ENCODE assay signal across 8 cellular contexts in the genomic region with DNA sequence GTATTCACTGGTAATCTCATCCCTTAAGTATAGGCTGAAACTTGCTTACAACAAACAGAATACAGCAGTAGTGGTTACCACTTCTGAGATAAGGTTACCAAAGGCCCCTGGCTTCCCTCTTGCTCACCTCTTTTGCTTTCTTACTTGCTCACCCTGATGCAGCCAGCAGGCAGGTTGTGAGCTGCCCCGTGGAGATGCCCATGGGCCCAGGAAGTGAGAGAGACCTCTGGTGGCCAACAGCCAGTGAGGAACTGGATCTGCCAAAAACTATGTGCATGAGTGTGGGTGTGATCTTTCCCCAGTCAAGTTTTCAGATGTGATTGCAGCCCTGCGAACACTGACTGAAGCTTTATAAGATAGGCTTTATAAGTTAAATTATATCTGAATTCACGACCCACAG. TPM values are rescaled to one million over a fixed set of nuclear protein-coding genes. Genes with fewer than 3 reads are reported as not detected.
DNase-seq lines count a peak whose midpoint lies in the region; ATAC-seq, FAIRE-seq and TF ChIP-seq lines count a peak whose summit lies in the region.

No MANE protein-coding gene starts in this region.

- H4K20me1 ChIP-seq in GM12878 (ENCODE audit: control insufficient read depth, insufficient read depth): no peaks in the 10 kb centered on the region

- H2AFZ ChIP-seq in GM12878 (ENCODE audit: control insufficient read depth, low read depth, low read length): no peak overlapping the region; the same call in 1 of the 2 replicates

- TF ChIP-seq POLR2A in GM12878 (IDR thresholded peaks at IDR 0.05; ENCODE audit: low read depth, low read length) (no peak), transverse colon (IDR thresholded peaks at IDR 0.05) (no peak)

- SMC1A ChIA-PET in GM12878 (lab: Charles Lee; ENCODE audit: uncharacterized antibody, unreplicated experiment): interaction anchor here (1.5 kb wide), 1 partner anchor 201 kb away, joined by 6 read pairs; no protein-coding TSS in a partner anchor

- no peaks in the 10 kb centered on the region for H3K27me3 ChIP-seq in GM12878 (replicated peaks in 1 of 2; ENCODE audit: control insufficient read depth in 2 of 2, insufficient read depth in 2 of 2, low read length in 1 of 2)
- H3K27me3 ChIP-seq in transverse colon: no peaks in the 10 kb centered on the region

- DNase-seq in COLO668 (lab: John Stamatoyannopoulos, UW; ENCODE audit: unreplicated experiment) (peak; percentile 5), HT1080 (ENCODE audit: low read depth) (peak; percentile 40), GM12878 (ENCODE audit: low read depth, low spot score) (no peak), transverse colon (peak; percentile 10), middle frontal gyrus (ENCODE audit: extremely low spot score, low spot score) (no peak), hypothalamus (lab: John Stamatoyannopoulos, UW) (no peak), OCI-M2 (lab: John Stamatoyannopoulos, UW; ENCODE audit: unreplicated experiment) (no peak)

- H3K4me3 ChIP-seq in GM12878 (no peak overlapping the region), transverse colon (no peak overlapping the region)

- no peak overlapping the region for H3K27ac ChIP-seq in GM12878 (ENCODE audit: control insufficient read depth, insufficient read depth)
- H3K27ac ChIP-seq in transverse colon: no peak overlapping the region

- H3K9me3 ChIP-seq in GM12878 (replicated peaks; ENCODE audit: control insufficient read depth, insufficient read depth, low read length) (no peaks in the 10 kb centered on the region), transverse colon (no peaks in the 10 kb centered on the region)

- no peaks in the 10 kb centered on the region for H3K79me2 ChIP-seq in GM12878 (ENCODE audit: control insufficient read depth, insufficient read depth, low read length)

- BruUV-seq in GM12878 (replicated peaks; lab: Mats Ljungman, UMichigan): no TSS peak

- RAD21 ChIA-PET in GM12878 (lab: Charles Lee; ENCODE audit: unreplicated experiment): no interaction called here

- in situ Hi-C loops in GM12878 (cut with MboI): no loop called here
- in situ Hi-C loops in transverse colon (cut with MboI; ENCODE audit: low pct_ligation_motif_present in 1 of 4, low pct_unique_long_range_greater_than_20kb in 1 of 4, low sequenced_read_pairs in 3 of 4): no loop called here

- no peak for TF ChIP-seq RAD21 in GM12878 (IDR thresholded peaks at IDR 0.05; ENCODE audit: insufficient read depth, low read depth, low read length)

- POLR2A ChIA-PET in GM12878 (lab: Charles Lee): no interaction called here

- TF ChIP-seq CTCF in GM12878 (IDR thresholded peaks at IDR 0.05 in 2 of 3, conservative IDR thresholded peaks at IDR 0.05 in 1 of 3; ENCODE audit: control insufficient read depth in 2 of 3, extremely low read depth in 1 of 3, insufficient read depth in 1 of 3, low read depth in 3 of 3, low read length in 3 of 3) (peak; percentile 23 to 46 (median 37); a peak in 5 of 6 replicates), transverse colon (IDR thresholded peaks at IDR 0.05) (peak in 1 of 5 experiments; percentile 14)

- FAIRE-seq in GM12878 (lab: Jason Lieb, UNC): peak; percentile 35

- CTCF ChIA-PET in GM12878 (lab: Yijun Ruan, JAX): interaction anchor here (0.7 to 0.9 kb wide), 2 partner anchors 12 to 61 kb away, joined by 3 read pairs; no protein-coding TSS in a partner anchor

- peaks cover 5% of the 10 kb centered on the region for H3K4me1 ChIP-seq in GM12878 (ENCODE audit: control insufficient read depth, insufficient read depth, low read length)
- no peaks in the 10 kb centered on the region for H3K4me1 ChIP-seq in transverse colon

- WGBS in GM12878 (ENCODE audit: insufficient coverage, insufficient replicate concordance, low lambda C conversion rate, missing lambda C conversion rate): 4% methylated on average over 3 of the region's 3 CpGs
- 51 to 74% methylated on average over 2 to 3 of the region's 3 CpGs for WGBS in transverse colon (ENCODE audit: low coverage in 1 of 2), 2 donors

- H3K36me3 ChIP-seq in GM12878 (ENCODE audit: control insufficient read depth in 2 of 2, insufficient read depth in 2 of 2, low read length in 1 of 2) (no peaks in the 10 kb centered on the region), transverse colon (no peaks in the 10 kb centered on the region)

- no peak overlapping the region for H3K4me2 ChIP-seq in GM12878 (ENCODE audit: control insufficient read depth, insufficient read depth)

- ATAC-seq in GM18907 (IDR thresholded peaks at IDR 0.05; ENCODE audit: unreplicated experiment) (peak; percentile 71), GM12878 (peak; percentile 85)

- intact Hi-C loops in GM12878 (cut with micrococcal nuclease; ENCODE audit: unreplicated experiment) (loop anchor here (1.0 kb wide), 1 partner anchor 202 kb away; no protein-coding TSS in a partner anchor), transverse colon (cut with DNase I; ENCODE audit: low total_unique reads) (no loop called here)

- TF ChIP-seq EP300 in GM12878 (IDR thresholded peaks at IDR 0.05; ENCODE audit: borderline replicate concordance in 1 of 2, control insufficient read depth in 1 of 2, low read depth in 2 of 2, low read length in 2 of 2) (no peak), transverse colon (IDR thresholded peaks at IDR 0.05; ENCODE audit: low read depth) (no peak)

- H3K9ac ChIP-seq in GM12878 (ENCODE audit: control insufficient read depth, insufficient read depth, low read length): no peak overlapping the region

TF ChIP-seq in GM12878, 131 proteins besides CTCF, POLR2A, EP300 and RAD21:
- TF ChIP-seq MTA3 (IDR thresholded peaks at IDR 0.05; ENCODE audit: borderline replicate concordance, low read length) (no peak), SMC3 (IDR thresholded peaks at IDR 0.05; ENCODE audit: borderline replicate concordance, low read length) (peak; percentile 32; the same call in 1 of the 2 replicates)
TF ChIP-seq in GM12878: peak in this region for 1.

RNA-seq across cellular contexts. Expression of a gene that starts 48.7 kb away (rescaled TPM):
- not detected in 2 replicates for total RNA-seq in HT1080 (2014; rRNA removed; shearing (Covaris generic))
- polyA plus RNA-seq in HT1080 (2015; cell fraction: cytosol; rRNA removed): 0.02 TPM in 1 of 2 replicates, not detected in the other
- not detected in 2 replicates for polyA plus RNA-seq in HT1080 (2015; cell fraction: nucleus; rRNA removed)
- 0.54 and 1.7 TPM in 2 replicates for total RNA-seq in GM12878 (2013; cell fraction: nucleolus; rRNA removed)
- total RNA-seq in GM12878 (2014; rRNA removed) (under 0.01 TPM in 1 of 2 replicates, not detected in the other), GM12878 (2014; rRNA removed; fragmentation: Illumina TruSeq; extraction: Trizol) (under 0.01 TPM in 1 of 2 replicates, not detected in the other), GM12878 (2021) (0.16 TPM in 1 of 2 replicates, not detected in the other), transverse colon (10 to 100 TPM in 1 of 4 donors, 1 to 10 TPM in 3; 1.5 to 12.6 (median 5.6) TPM)
- polyA plus RNA-seq in GM12878 (2011; ENCODE audit: low read depth): not detected
- polyA plus RNA-seq in GM12878 (2011; rRNA removed) (0.53 and 0.92 TPM in 2 replicates), GM12878 (2014; fragmentation: Illumina TruSeq; extraction: Trizol) (0.03 TPM in 1 of 2 replicates, not detected in the other), GM12878 (2014; fragmentation: Nextera tagmentation; extraction: Ambion mirVana) (not detected), GM12878 (2014; rRNA removed) (0.04 TPM in 1 of 2 replicates, not detected in the other), GM12878 (2016; fragmentation: Nextera tagmentation; extraction: Ambion mirVana) (under 1 TPM; 0.11 to 0.16 TPM)
- 0.72 and 0.85 TPM in 2 replicates for polyA plus RNA-seq in GM12878 (2011; cell fraction: cytosol; rRNA removed)
- polyA plus RNA-seq in GM12878 (2011; cell fraction: nucleus; rRNA removed): 1.0 and 1.4 TPM in 2 replicates
- 0.15 and 0.39 TPM in 2 replicates for polyA plus RNA-seq in GM12878 (2012)
- polyA minus RNA-seq in GM12878 (2011; rRNA and poly(A)+ RNA removed): 0.51 and 1.9 TPM in 2 replicates
- polyA minus RNA-seq in GM12878 (2011; cell fraction: cytosol; rRNA and poly(A)+ RNA removed): 0.42 TPM in 1 of 2 replicates, not detected in the other
- 1.5 and 1.7 TPM in 2 replicates for polyA minus RNA-seq in GM12878 (2011; cell fraction: nucleus; rRNA and poly(A)+ RNA removed)

Comparison
In these comparisons a context has a peak if more than half of its experiments do, and no peak if none do; other contexts are left out.
1. DNase-seq: peak in COLO668 (single experiment), HT1080 (single experiment) and transverse colon (single experiment); none in GM12878 (single experiment), middle frontal gyrus (single experiment), hypothalamus (0 of 51) and OCI-M2 (single experiment).